In genomic region chr7:124701955-124702354, GRCh38 we compare ENCODE assay signal across 19 cellular contexts.
DNase-seq lines count a peak whose midpoint lies in the region; ATAC-seq, FAIRE-seq and TF ChIP-seq lines count a peak whose summit lies in the region.
"Had no signal": no experiment of that assay in that cellular context is flagged by ENCODE, and none has a peak within 500 bp of the region (broad histone marks: within the 10 kb centered on the region; RNA-seq: fewer than 3 reads in every experiment).

No MANE protein-coding gene starts in this region.

- no peaks in the 10 kb centered on the region for H3K27me3 ChIP-seq in astrocyte (ENCODE audit: insufficient read depth, low read length)
- H3K27me3 ChIP-seq: thyroid gland had no signal

- no peaks in the 10 kb centered on the region for H3K9me3 ChIP-seq in astrocyte (ENCODE audit: insufficient read depth, low read depth, low read length)
- H3K9me3 ChIP-seq: thyroid gland had no signal

- peaks cover 5% of the 10 kb centered on the region for H3K9me3 Mint-ChIP-seq in astrocyte (ENCODE audit: unreplicated experiment)
- peaks cover 0 to 6% of the 10 kb centered on the region in 2 donors for H3K9me3 Mint-ChIP-seq in activated T-cell treated with anti-CD3 and anti-CD28 coated beads, Interleukin-2, amount 50 U/mL, for 72 hours

- no peak overlapping the region for H3K4me3 Mint-ChIP-seq in astrocyte (ENCODE audit: unreplicated experiment)
- H3K4me3 Mint-ChIP-seq in activated T-cell treated with anti-CD3 and anti-CD28 coated beads, Interleukin-2, amount 50 U/mL, for 72 hours: no peak overlapping the region
- H3K4me3 Mint-ChIP-seq: activated CD4-positive, alpha-beta T cell treated with anti-CD3 and anti-CD28 coated beads, Interleukin-2, amount 10 ng/mL, durations not matched to agents 7 days and 5 days; activated naive CD8-positive, alpha-beta T cell treated with anti-CD3 and anti-CD28 coated beads, Interleukin-2, amount 50 U/mL, for 24 hours; CD8-positive, alpha-beta memory T cell; natural killer cell treated with Interleukin-12 subunit alpha and Interleukin-12 subunit beta and Interleukin-15 and Interleukin-18, amount 100 ng/mL, for 72 hours had no signal

- DNase-seq in A172 (ENCODE audit: low spot score) (peak; percentile 36), LNCaP clone FGC (ENCODE audit: low read depth) (peak; percentile 60), astrocyte (ENCODE audit: low read depth) (peak; percentile 3), inferior parietal cortex (ENCODE audit: extremely low spot score) (peak; percentile 73), GM10248 (ENCODE audit: extremely low spot score) (no peak)
- no peak for DNase-seq in activated T-cell treated with anti-CD3 and anti-CD28 coated beads, Interleukin-2, amount 50 U/mL, for 72 hours
- DNase-seq in stimulated activated CD4-positive, alpha-beta T cell treated with anti-CD3 and anti-CD28 coated beads, Interleukin-15, amount 100 ng/mL, for 24 hours: no peak
- DNase-seq: ACHN; activated CD4-positive, alpha-beta T cell treated with anti-CD3 and anti-CD28 coated beads, Interleukin-2, amount 10 ng/mL, durations not matched to agents 7 days and 5 days; activated naive CD8-positive, alpha-beta T cell treated with anti-CD3 and anti-CD28 coated beads, Interleukin-2, amount 50 U/mL, for 24 hours; activated T-cell treated with anti-CD3 and anti-CD28 coated beads, Interleukin-2, amount 50 U/mL, for 1 hour; CD8-positive, alpha-beta memory T cell; Kasumi-1; left ventricle myocardium superior; NCI-H2029; SIG-M5; thyroid gland had no signal

- H3K79me2 ChIP-seq in astrocyte (ENCODE audit: insufficient read depth, low read length): no peaks in the 10 kb centered on the region

- no peaks in the 10 kb centered on the region for H3K4me1 ChIP-seq in astrocyte (ENCODE audit: insufficient read depth, low read length)
- H3K4me1 ChIP-seq: thyroid gland had no signal

- FAIRE-seq in astrocyte (lab: Jason Lieb, UNC): no peak

- no peak overlapping the region for H3K4me2 ChIP-seq in astrocyte (ENCODE audit: low read length)

- no peak for ATAC-seq in activated T-cell treated with anti-CD3 and anti-CD28 coated beads, Interleukin-2, amount 50 U/mL, for 72 hours (replicated peaks in 1 of 2)
- no peak for ATAC-seq in GM18867 (IDR thresholded peaks at IDR 0.05; ENCODE audit: unreplicated experiment)
- ATAC-seq: activated naive CD8-positive, alpha-beta T cell treated with anti-CD3 and anti-CD28 coated beads, Interleukin-2, amount 50 U/mL, for 24 hours; left ventricle myocardium superior; natural killer cell treated with Interleukin-12 subunit alpha and Interleukin-12 subunit beta and Interleukin-15 and Interleukin-18, amount 100 ng/mL, for 72 hours had no signal

- H3K9ac ChIP-seq in astrocyte (ENCODE audit: low read length): no peak overlapping the region

- no peaks in the 10 kb centered on the region for H3K36me3 Mint-ChIP-seq in astrocyte (ENCODE audit: low read depth, unreplicated experiment)
- no peaks in the 10 kb centered on the region for H3K36me3 Mint-ChIP-seq in activated T-cell treated with anti-CD3 and anti-CD28 coated beads, Interleukin-2, amount 50 U/mL, for 72 hours (ENCODE audit: insufficient read depth in 2 of 2)
- H3K36me3 Mint-ChIP-seq: CD8-positive, alpha-beta memory T cell; natural killer cell treated with Interleukin-12 subunit alpha and Interleukin-12 subunit beta and Interleukin-15 and Interleukin-18, amount 100 ng/mL, for 72 hours had no signal

- peak overlapping the region; percentile 0 for H3K27ac Mint-ChIP-seq in astrocyte (ENCODE audit: unreplicated experiment)
- no peak overlapping the region for H3K27ac Mint-ChIP-seq in activated T-cell treated with anti-CD3 and anti-CD28 coated beads, Interleukin-2, amount 50 U/mL, for 72 hours
- H3K27ac Mint-ChIP-seq: activated CD4-positive, alpha-beta T cell treated with anti-CD3 and anti-CD28 coated beads, Interleukin-2, amount 10 ng/mL, durations not matched to agents 7 days and 5 days; activated naive CD8-positive, alpha-beta T cell treated with anti-CD3 and anti-CD28 coated beads, Interleukin-2, amount 50 U/mL, for 24 hours; CD8-positive, alpha-beta memory T cell; natural killer cell treated with Interleukin-12 subunit alpha and Interleukin-12 subunit beta and Interleukin-15 and Interleukin-18, amount 100 ng/mL, for 72 hours had no signal

- no peaks in the 10 kb centered on the region for H3K27me3 Mint-ChIP-seq in astrocyte (ENCODE audit: low read depth, unreplicated experiment)
- no peaks in the 10 kb centered on the region for H3K27me3 Mint-ChIP-seq in activated T-cell treated with anti-CD3 and anti-CD28 coated beads, Interleukin-2, amount 50 U/mL, for 72 hours (ENCODE audit: low read depth)
- H3K27me3 Mint-ChIP-seq: activated CD4-positive, alpha-beta T cell treated with anti-CD3 and anti-CD28 coated beads, Interleukin-2, amount 10 ng/mL, durations not matched to agents 7 days and 5 days; activated naive CD8-positive, alpha-beta T cell treated with anti-CD3 and anti-CD28 coated beads, Interleukin-2, amount 50 U/mL, for 24 hours; CD8-positive, alpha-beta memory T cell; natural killer cell treated with Interleukin-12 subunit alpha and Interleukin-12 subunit beta and Interleukin-15 and Interleukin-18, amount 100 ng/mL, for 72 hours had no signal

- H3K4me3 ChIP-seq in LNCaP clone FGC (ENCODE audit: low read depth, low read length): no peak overlapping the region
- H3K4me3 ChIP-seq in astrocyte (ENCODE audit: insufficient read depth, low read depth, low read length): no peak overlapping the region
- H3K4me3 ChIP-seq: thyroid gland had no signal

- H4K20me1 ChIP-seq in astrocyte (ENCODE audit: insufficient read depth, low read length): no peaks in the 10 kb centered on the region

- POLR2A ChIA-PET in GM10248 (lab: Yijun Ruan, JAX): no interaction called here

- H3K4me1 Mint-ChIP-seq in astrocyte (ENCODE audit: low read depth, unreplicated experiment): peaks cover 19% of the 10 kb centered on the region
- H3K4me1 Mint-ChIP-seq in activated T-cell treated with anti-CD3 and anti-CD28 coated beads, Interleukin-2, amount 50 U/mL, for 72 hours (ENCODE audit: low read depth): no peaks in the 10 kb centered on the region
- H3K4me1 Mint-ChIP-seq: activated CD4-positive, alpha-beta T cell treated with anti-CD3 and anti-CD28 coated beads, Interleukin-2, amount 10 ng/mL, durations not matched to agents 7 days and 5 days; activated naive CD8-positive, alpha-beta T cell treated with anti-CD3 and anti-CD28 coated beads, Interleukin-2, amount 50 U/mL, for 24 hours; CD8-positive, alpha-beta memory T cell had no signal

- H2AFZ ChIP-seq in astrocyte (ENCODE audit: low read depth, low read length): no peak overlapping the region

- TF ChIP-seq CTCF in LNCaP clone FGC (IDR thresholded peaks at IDR 0.05; ENCODE audit: control insufficient read depth, extremely low read depth, insufficient read depth) (no peak), astrocyte (IDR thresholded peaks at IDR 0.05; ENCODE audit: insufficient read depth, low read depth, low read length) (no peak), GM10248 (IDR thresholded peaks at IDR 0.05; ENCODE audit: control extremely low read depth, extremely low read depth, low read depth, missing control alignments) (no peak)

- CTCF ChIA-PET in GM10248 (lab: Yijun Ruan, JAX): interaction anchor here (1.2 kb wide), 1 partner anchor 9 kb away, joined by 3 read pairs; no protein-coding TSS in a partner anchor

- no peak overlapping the region for H3K27ac ChIP-seq in astrocyte (ENCODE audit: low read depth, low read length)
- H3K27ac ChIP-seq: thyroid gland had no signal

- H3K36me3 ChIP-seq in astrocyte (ENCODE audit: insufficient read depth, low read length): no peaks in the 10 kb centered on the region
- H3K36me3 ChIP-seq: thyroid gland had no signal

Comparison
In these comparisons a context has a peak if more than half of its experiments do, and no peak if none do; other contexts are left out.
1. DNase-seq: peak in A172 (single experiment), LNCaP clone FGC (single experiment), astrocyte (single experiment) and inferior parietal cortex (single experiment); none in activated T-cell treated with anti-CD3 and anti-CD28 coated beads, Interleukin-2, amount 50 U/mL, for 72 hours (0 of 2), GM10248 (single experiment) and stimulated activated CD4-positive, alpha-beta T cell treated with anti-CD3 and anti-CD28 coated beads, Interleukin-15, amount 100 ng/mL, for 24 hours (single experiment).